In the genomic region with DNA sequence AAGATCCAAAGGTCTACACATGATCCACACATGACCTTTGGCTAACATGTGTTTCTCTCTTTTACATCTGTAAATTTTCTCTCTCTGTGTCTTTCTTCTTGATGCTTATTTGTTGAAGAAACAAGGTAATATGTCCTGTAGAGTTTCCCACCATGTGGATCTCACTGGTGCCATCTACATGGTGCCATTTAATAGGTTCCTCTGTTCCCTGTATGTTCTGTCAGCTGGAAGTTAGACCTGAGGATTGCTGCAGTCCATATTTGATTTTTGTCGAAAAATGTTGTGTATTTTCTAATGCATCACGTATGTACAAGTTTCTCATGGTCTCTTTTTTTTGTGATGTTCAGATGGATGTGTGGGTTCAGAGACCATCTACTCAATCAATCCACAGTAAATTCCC, we compare ENCODE assay signal across 31 cellular contexts. TPM values are rescaled to one million over a fixed set of nuclear protein-coding genes. Genes with fewer than 3 reads are reported as not detected.
"Had no signal": no experiment of that assay in that cellular context is flagged by ENCODE, and none has a peak within 500 bp of the region (broad histone marks: within the 10 kb centered on the region; RNA-seq: fewer than 3 reads in every experiment).

No MANE protein-coding gene starts in this region.

- H3K4me3 ChIP-seq: stomach, suprapubic skin, testis, thoracic aorta, thyroid gland, tibial artery, tibial nerve, transverse colon, upper lobe of left lung, upper lobe of right lung, uterus, vagina had no signal

- DNase-seq: stimulated activated CD4-positive, alpha-beta T cell treated with anti-CD3 and anti-CD28 coated beads, Interleukin-2, amount 100 ng/mL, for 48 hours; stimulated activated CD4-positive, alpha-beta T cell treated with anti-CD3 and anti-CD28 coated beads, Interleukin-4, amount 100 ng/mL, for 1 hour; stimulated activated CD4-positive, alpha-beta T cell treated with anti-CD3 and anti-CD28 coated beads, Interleukin-4, amount 100 ng/mL, for 24 hours; stimulated activated CD4-positive, alpha-beta T cell treated with anti-CD3 and anti-CD28 coated beads, Interleukin-4, amount 100 ng/mL, for 4 hours; stimulated activated CD8-positive, alpha-beta memory T cell treated with anti-CD3 and anti-CD28 coated beads, Interleukin-4, amount 100 ng/mL, for 48 hours; stimulated activated naive B cell treated with anti-CD40 and anti-IgM and Interleukin-4, amounts not matched to agents 10 μg/mL and 1 μg/mL and 100 μg/mL, for 72 hours; stimulated activated naive CD4-positive, alpha-beta T cell; stimulated activated naive CD4-positive, alpha-beta T cell treated with Interleukin-2 at 50 U/mL for 16 hours; stimulated activated naive CD8-positive, alpha-beta T cell treated with anti-CD3 and anti-CD28 coated beads, Interleukin-15, amount 100 ng/mL, for 72 hours; stimulated activated naive CD8-positive, alpha-beta T cell treated with anti-CD3 and anti-CD28 coated beads, Interleukin-15, Interleukin-2, amounts not matched to agents 100 U/mL and 50 U/mL, for 24 hours; stomach; substantia nigra; testis; thyroid gland; tibial artery; transverse colon; trophoblast cell; upper lobe of left lung; upper lobe of right lung; uterus had no signal

- FAIRE-seq: urothelium cell line had no signal

- H3K9me3 ChIP-seq: suprapubic skin, testis, thoracic aorta, thyroid gland, tibial artery, transverse colon, upper lobe of left lung, upper lobe of right lung, uterus, vagina had no signal

- H3K4me1 ChIP-seq: suprapubic skin, testis, tibial artery, tibial nerve, transverse colon, upper lobe of right lung, uterus, vagina had no signal

- H3K27me3 ChIP-seq: testis, thyroid gland, upper lobe of left lung, upper lobe of right lung, vagina had no signal

- ATAC-seq: stimulated activated effector memory CD8-positive, alpha-beta T cell treated with anti-CD3 and anti-CD28 coated beads, Interleukin-12 subunit alpha, Interleukin-12 subunit beta, amount 100 ng/mL, for 72 hours; stimulated activated memory B cell treated with anti-CD40 and anti-IgM and Interleukin-4, amounts not matched to agents 10 μg/mL and 1 μg/mL and 100 μg/mL, for 72 hours; stimulated activated naive B cell treated with anti-CD40 and anti-IgM and Interleukin-4, amounts not matched to agents 10 μg/mL and 1 μg/mL and 100 μg/mL, for 72 hours; stimulated activated naive CD8-positive, alpha-beta T cell treated with anti-CD3 and anti-CD28 coated beads, Interleukin-15, amount 100 ng/mL, for 72 hours; stimulated activated naive CD8-positive, alpha-beta T cell treated with anti-CD3 and anti-CD28 coated beads, Interleukin-15, Interleukin-2, amounts not matched to agents 100 U/mL and 50 U/mL, for 24 hours; upper lobe of right lung had no signal

- H3K36me3 ChIP-seq: stomach, suprapubic skin, thoracic aorta, thyroid gland, tibial artery, tibial nerve, transverse colon, upper lobe of left lung, upper lobe of right lung, uterus, vagina had no signal

- H3K27ac ChIP-seq: stomach, suprapubic skin, testis, thoracic aorta, tibial artery, tibial nerve, transverse colon, uterus, vagina had no signal

RNA-seq across cellular contexts. Expression of a gene that starts 30.0 kb away (rescaled TPM):
- total RNA-seq: subcutaneous adipose tissue, suprapubic skin, temporal lobe, ureter, urinary bladder, vagina had no signal
- polyA plus RNA-seq: urinary bladder had no signal
